In the genomic region with DNA sequence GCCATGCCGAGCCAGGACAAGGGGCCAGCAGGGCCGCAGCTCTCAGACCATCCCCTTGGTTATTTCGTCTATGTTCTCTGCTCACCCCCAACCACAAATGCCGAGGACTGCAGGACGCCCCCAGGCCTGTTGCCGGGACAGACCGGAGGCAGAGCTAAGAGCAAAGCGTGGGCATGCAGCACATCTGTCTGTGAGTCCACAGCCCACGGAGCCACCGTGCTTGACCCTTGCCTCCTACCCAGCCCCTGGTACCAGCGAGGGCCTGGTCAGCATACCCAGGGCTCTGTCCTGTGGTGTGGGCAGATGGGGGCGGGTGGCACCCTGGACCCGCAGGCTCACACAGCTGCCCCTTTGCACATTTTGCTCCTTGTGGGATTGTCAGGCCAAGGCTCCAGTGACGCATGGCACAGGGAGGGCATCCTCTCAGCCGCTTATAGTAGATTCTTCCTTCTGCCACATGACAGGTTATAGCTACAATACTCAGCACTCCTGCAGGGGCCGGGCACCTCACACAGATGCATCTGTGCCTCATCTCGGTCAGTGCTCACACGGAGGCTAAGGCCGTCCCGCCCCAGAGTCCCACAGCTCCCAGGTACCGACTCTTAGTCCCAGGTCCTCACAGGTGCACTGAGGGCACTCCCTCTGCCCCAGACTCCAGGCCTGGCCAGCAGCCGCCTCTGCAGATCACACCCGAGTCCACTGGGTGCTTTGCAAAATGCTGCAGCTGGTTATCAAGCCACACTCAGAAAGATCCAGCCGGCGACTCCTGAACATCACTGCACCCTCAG, we compare ENCODE assay signal across 1 cellular context.
TF ChIP-seq lines count a peak whose summit lies in the region.

No MANE protein-coding gene starts in this region.

TF ChIP-seq in WTC11, 78 proteins besides CTCF, POLR2A, EP300 and RAD21 (continued from another document):
- TF ChIP-seq, protein P1, sequence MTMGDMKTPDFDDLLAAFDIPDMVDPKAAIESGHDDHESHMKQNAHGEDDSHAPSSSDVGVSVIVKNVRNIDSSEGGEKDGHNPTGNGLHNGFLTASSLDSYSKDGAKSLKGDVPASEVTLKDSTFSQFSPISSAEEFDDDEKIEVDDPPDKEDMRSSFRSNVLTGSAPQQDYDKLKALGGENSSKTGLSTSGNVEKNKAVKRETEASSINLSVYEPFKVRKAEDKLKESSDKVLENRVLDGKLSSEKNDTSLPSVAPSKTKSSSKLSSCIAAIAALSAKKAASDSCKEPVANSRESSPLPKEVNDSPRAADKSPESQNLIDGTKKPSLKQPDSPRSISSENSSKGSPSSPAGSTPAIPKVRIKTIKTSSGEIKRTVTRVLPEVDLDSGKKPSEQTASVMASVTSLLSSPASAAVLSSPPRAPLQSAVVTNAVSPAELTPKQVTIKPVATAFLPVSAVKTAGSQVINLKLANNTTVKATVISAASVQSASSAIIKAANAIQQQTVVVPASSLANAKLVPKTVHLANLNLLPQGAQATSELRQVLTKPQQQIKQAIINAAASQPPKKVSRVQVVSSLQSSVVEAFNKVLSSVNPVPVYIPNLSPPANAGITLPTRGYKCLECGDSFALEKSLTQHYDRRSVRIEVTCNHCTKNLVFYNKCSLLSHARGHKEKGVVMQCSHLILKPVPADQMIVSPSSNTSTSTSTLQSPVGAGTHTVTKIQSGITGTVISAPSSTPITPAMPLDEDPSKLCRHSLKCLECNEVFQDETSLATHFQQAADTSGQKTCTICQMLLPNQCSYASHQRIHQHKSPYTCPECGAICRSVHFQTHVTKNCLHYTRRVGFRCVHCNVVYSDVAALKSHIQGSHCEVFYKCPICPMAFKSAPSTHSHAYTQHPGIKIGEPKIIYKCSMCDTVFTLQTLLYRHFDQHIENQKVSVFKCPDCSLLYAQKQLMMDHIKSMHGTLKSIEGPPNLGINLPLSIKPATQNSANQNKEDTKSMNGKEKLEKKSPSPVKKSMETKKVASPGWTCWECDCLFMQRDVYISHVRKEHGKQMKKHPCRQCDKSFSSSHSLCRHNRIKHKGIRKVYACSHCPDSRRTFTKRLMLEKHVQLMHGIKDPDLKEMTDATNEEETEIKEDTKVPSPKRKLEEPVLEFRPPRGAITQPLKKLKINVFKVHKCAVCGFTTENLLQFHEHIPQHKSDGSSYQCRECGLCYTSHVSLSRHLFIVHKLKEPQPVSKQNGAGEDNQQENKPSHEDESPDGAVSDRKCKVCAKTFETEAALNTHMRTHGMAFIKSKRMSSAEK (CRISPR knock-in tag; IDR thresholded peaks at IDR 0.05; ENCODE audit: borderline replicate concordance), result no peak
- TF ChIP-seq, protein P2, sequence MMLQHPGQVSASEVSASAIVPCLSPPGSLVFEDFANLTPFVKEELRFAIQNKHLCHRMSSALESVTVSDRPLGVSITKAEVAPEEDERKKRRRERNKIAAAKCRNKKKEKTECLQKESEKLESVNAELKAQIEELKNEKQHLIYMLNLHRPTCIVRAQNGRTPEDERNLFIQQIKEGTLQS (CRISPR knock-in tag; conservative IDR thresholded peaks at IDR 0.05), result no peak
- TF ChIP-seq, protein P3, sequence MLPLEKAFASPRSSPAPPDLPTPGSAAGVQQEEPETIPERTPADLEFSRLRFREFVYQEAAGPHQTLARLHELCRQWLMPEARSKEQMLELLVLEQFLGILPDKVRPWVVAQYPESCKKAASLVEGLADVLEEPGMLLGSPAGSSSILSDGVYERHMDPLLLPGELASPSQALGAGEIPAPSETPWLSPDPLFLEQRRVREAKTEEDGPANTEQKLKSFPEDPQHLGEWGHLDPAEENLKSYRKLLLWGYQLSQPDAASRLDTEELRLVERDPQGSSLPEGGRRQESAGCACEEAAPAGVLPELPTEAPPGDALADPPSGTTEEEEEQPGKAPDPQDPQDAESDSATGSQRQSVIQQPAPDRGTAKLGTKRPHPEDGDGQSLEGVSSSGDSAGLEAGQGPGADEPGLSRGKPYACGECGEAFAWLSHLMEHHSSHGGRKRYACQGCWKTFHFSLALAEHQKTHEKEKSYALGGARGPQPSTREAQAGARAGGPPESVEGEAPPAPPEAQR (CRISPR knock-in tag; IDR thresholded peaks at IDR 0.05), result no peak
- TF ChIP-seq TCF7 (CRISPR knock-in tag; IDR thresholded peaks at IDR 0.05; ENCODE audit: low read depth), result no peak
- no peak for TF ChIP-seq ESRRA (CRISPR knock-in tag; IDR thresholded peaks at IDR 0.05; ENCODE audit: borderline replicate concordance)
TF ChIP-seq in WTC11: peak in this region for 0.
